ENCODE assay signal across 16 cellular contexts in genomic region chr2:137194111-137194510, GRCh38.
DNase-seq lines count a peak whose midpoint lies in the region; ATAC-seq, FAIRE-seq and TF ChIP-seq lines count a peak whose summit lies in the region.
"Had no signal": no experiment of that assay in that cellular context is flagged by ENCODE, and none has a peak within 500 bp of the region (broad histone marks: within the 10 kb centered on the region; RNA-seq: fewer than 3 reads in every experiment).

No MANE protein-coding gene starts in this region.

- H2AFZ ChIP-seq in astrocyte (ENCODE audit: low read depth, low read length) (no peak overlapping the region), osteoblast (ENCODE audit: low read length) (peak overlapping the region; percentile 64)

- no peak for FAIRE-seq in astrocyte (lab: Jason Lieb, UNC)
- FAIRE-seq: G401.6, GM12892 had no signal

- ATAC-seq in omental fat pad (ENCODE audit: low FRiP score) = no peak

- DNase-seq in HAP-1 (ENCODE audit: low spot score in 2 of 2) = peak; percentile 41 to 88
- no peak for DNase-seq in astrocyte (ENCODE audit: low read depth)
- no peak for DNase-seq in osteoblast (ENCODE audit: insufficient read length, low spot score, missing footprints)
- DNase-seq in erythroblast (lab: John Stamatoyannopoulos, UW) = no peak
- DNase-seq in SIG-M5 (lab: John Stamatoyannopoulos, UW) = no peak
- no peak for DNase-seq in omental fat pad (ENCODE audit: low spot score)
- DNase-seq: C1 segment of cervical spinal cord; Calu3; CD4-positive, alpha-beta memory T cell; COR-L47; DMS153; DND-41; H9; HFFc6 had no signal

- TF ChIP-seq CTCF in astrocyte (IDR thresholded peaks at IDR 0.05; ENCODE audit: insufficient read depth, low read depth, low read length) (no peak), osteoblast (IDR thresholded peaks at IDR 0.05; ENCODE audit: extremely low read depth, low read depth, low read length) (no peak), omental fat pad (IDR thresholded peaks at IDR 0.05) (no peak)

- H3K9ac ChIP-seq in astrocyte (ENCODE audit: low read length) = no peak overlapping the region

- H3K27me3 ChIP-seq in HAP-1 (ENCODE audit: low read depth) = peaks cover 26% of the 10 kb centered on the region
- no peaks in the 10 kb centered on the region for H3K27me3 ChIP-seq in astrocyte (ENCODE audit: insufficient read depth, low read length)
- H3K27me3 ChIP-seq in osteoblast (ENCODE audit: insufficient read depth, low read length) = no peaks in the 10 kb centered on the region

- H3K4me1 ChIP-seq in HAP-1 (peaks cover 10% of the 10 kb centered on the region), astrocyte (ENCODE audit: insufficient read depth, low read length) (no peaks in the 10 kb centered on the region), osteoblast (ENCODE audit: insufficient read depth, low read length) (peaks cover 13% of the 10 kb centered on the region)

- H3K27ac Mint-ChIP-seq in astrocyte (ENCODE audit: unreplicated experiment) = peak overlapping the region; percentile 8
- H3K27ac Mint-ChIP-seq: CD4-positive, alpha-beta memory T cell; H9; HFFc6 had no signal

- H3K36me3 ChIP-seq in HAP-1 (replicated peaks) (no peaks in the 10 kb centered on the region), astrocyte (ENCODE audit: insufficient read depth, low read length) (no peaks in the 10 kb centered on the region), osteoblast (ENCODE audit: insufficient read depth, low read length) (no peaks in the 10 kb centered on the region)

- TF ChIP-seq POLR2A in erythroblast (IDR thresholded peaks at IDR 0.05; ENCODE audit: low read length) = no peak

- H3K36me3 Mint-ChIP-seq in astrocyte (ENCODE audit: low read depth, unreplicated experiment) = no peaks in the 10 kb centered on the region
- H3K36me3 Mint-ChIP-seq: CD4-positive, alpha-beta memory T cell had no signal

- H3K9me3 ChIP-seq in HAP-1 (no peaks in the 10 kb centered on the region), astrocyte (ENCODE audit: insufficient read depth, low read depth, low read length) (no peaks in the 10 kb centered on the region), osteoblast (ENCODE audit: low read depth, low read length) (no peaks in the 10 kb centered on the region)

- H3K79me2 ChIP-seq in astrocyte (ENCODE audit: insufficient read depth, low read length) (no peaks in the 10 kb centered on the region), osteoblast (ENCODE audit: insufficient read depth, low read length) (no peaks in the 10 kb centered on the region)

- in situ Hi-C loops in HAP-1 (cut with MboI; ENCODE audit: low sequenced_read_pairs) = no loop called here

- no peak overlapping the region for H3K4me3 ChIP-seq in HAP-1
- H3K4me3 ChIP-seq in astrocyte (ENCODE audit: insufficient read depth, low read depth, low read length) = no peak overlapping the region
- no peak overlapping the region for H3K4me3 ChIP-seq in osteoblast (ENCODE audit: insufficient read depth, low read length)

- H3K27ac ChIP-seq in astrocyte (ENCODE audit: low read depth, low read length) (no peak overlapping the region), osteoblast (ENCODE audit: low read depth, low read length) (no peak overlapping the region)

- H3K4me2 ChIP-seq in astrocyte (ENCODE audit: low read length) (no peak overlapping the region), osteoblast (ENCODE audit: insufficient read depth, low read length) (no peak overlapping the region)

- peaks cover 1% of the 10 kb centered on the region for H3K27me3 Mint-ChIP-seq in astrocyte (ENCODE audit: low read depth, unreplicated experiment)

- no peaks in the 10 kb centered on the region for H4K20me1 ChIP-seq in astrocyte (ENCODE audit: insufficient read depth, low read length)
- no peaks in the 10 kb centered on the region for H4K20me1 ChIP-seq in osteoblast (ENCODE audit: insufficient read depth, low read length)

- H3K4me1 Mint-ChIP-seq in astrocyte (ENCODE audit: low read depth, unreplicated experiment) = peaks cover 13% of the 10 kb centered on the region
- H3K4me1 Mint-ChIP-seq: CD4-positive, alpha-beta memory T cell had no signal

- no peak overlapping the region for H3K4me3 Mint-ChIP-seq in astrocyte (ENCODE audit: unreplicated experiment)
- H3K4me3 Mint-ChIP-seq: CD4-positive, alpha-beta memory T cell; H9; HFFc6 had no signal

- H3K9me3 Mint-ChIP-seq in astrocyte (ENCODE audit: unreplicated experiment) = no peaks in the 10 kb centered on the region
- H3K9me3 Mint-ChIP-seq: H9, HFFc6 had no signal

Comparison
In these comparisons a context has a peak if more than half of its experiments do, and no peak if none do; other contexts are left out.
1. DNase-seq: peak in HAP-1 (2 of 2); none in astrocyte (single experiment), osteoblast (single experiment), erythroblast (0 of 2), SIG-M5 (single experiment) and omental fat pad (single experiment).